1 cellular context compared by ENCODE assay signal in the genomic region with DNA sequence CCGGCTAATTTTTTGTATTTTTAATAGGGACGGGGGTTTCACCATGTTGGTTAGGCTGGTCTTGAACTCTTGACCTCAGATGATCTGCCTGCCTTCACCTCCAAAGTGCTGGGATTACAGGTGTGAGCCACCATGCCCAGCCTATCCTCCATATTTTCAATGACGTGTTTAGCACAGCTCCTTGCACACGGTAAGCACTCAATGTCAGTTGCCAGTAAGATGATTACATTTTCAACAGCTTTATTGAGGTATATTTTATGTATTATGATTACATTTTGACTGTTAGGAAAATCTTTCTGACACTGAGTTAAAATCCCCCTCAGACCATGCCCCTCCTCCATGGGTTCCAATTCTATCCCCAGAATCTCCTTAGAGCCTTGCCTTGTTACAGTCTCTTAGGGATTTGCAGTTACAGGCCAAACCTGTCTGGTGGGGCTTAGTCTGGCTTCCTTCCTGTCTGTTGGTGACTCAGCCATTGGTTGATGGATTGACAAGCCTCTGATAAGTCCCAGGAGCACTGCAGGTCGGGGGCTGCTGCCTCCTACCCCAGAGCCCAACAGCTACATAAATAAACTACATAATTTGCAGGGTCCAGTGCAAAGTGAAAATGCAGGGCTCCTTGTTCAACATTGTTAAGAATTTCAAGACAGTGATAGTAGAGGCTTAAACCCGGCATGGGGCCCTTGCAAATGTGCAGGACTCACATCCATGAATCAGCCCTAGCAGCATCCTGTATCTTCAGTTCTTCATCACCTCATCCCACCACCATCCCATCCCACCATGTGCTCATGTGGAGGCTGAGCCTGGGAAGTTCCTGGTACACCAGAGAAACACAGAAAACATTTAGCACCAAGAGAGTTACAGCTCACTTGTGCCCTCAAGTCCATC.
TF ChIP-seq lines count a peak whose summit lies in the region.

No MANE protein-coding gene starts in this region.

TF ChIP-seq in K562, 482 proteins besides CTCF, POLR2A, EP300 and RAD21 (continued from another document and continues in another):
- TF ChIP-seq ZNF384 (IDR thresholded peaks at IDR 0.05; ENCODE audit: low read depth, low read length) (no peak), GABPA (tag; conservative IDR thresholded peaks at IDR 0.05; ENCODE audit: low read depth) (peak; percentile 34; the same call in 1 of the 2 replicates), ZEB2 (IDR thresholded peaks at IDR 0.05) (peak; percentile 29; the same call in 1 of the 2 replicates), ZFX (CRISPR knock-in tag; IDR thresholded peaks at IDR 0.05) (peak; percentile 48; the same call in 1 of the 2 replicates), CBX5 (IDR thresholded peaks at IDR 0.05; ENCODE audit: borderline replicate concordance, low read depth) (no peak), ILK (tag; IDR thresholded peaks at IDR 0.05; ENCODE audit: borderline replicate concordance, low read depth) (no peak), KDM5B (IDR thresholded peaks at IDR 0.05; ENCODE audit: insufficient replicate concordance, low read depth, low read length) (no peak), TCF3 (CRISPR knock-in tag; IDR thresholded peaks at IDR 0.05) (peak; percentile 18; the same call in 1 of the 2 replicates), SREBF1 (IDR thresholded peaks at IDR 0.05; ENCODE audit: borderline replicate concordance, low read depth, low read length) (no peak), ZNF668 (CRISPR knock-in tag; IDR thresholded peaks at IDR 0.05) (no peak), STAT5B (CRISPR knock-in tag; IDR thresholded peaks at IDR 0.05) (no peak), ZNF57 (CRISPR knock-in tag; IDR thresholded peaks at IDR 0.05) (no peak), CBFA2T2 (conservative IDR thresholded peaks at IDR 0.05) (0 out of 2 replicates have a peak, but pooled peaks have one; percentile 6), PHF8 (IDR thresholded peaks at IDR 0.05; ENCODE audit: borderline replicate concordance, low read length) (no peak), IRF2 (CRISPR knock-in tag; IDR thresholded peaks at IDR 0.05) (no peak), CREM (IDR thresholded peaks at IDR 0.05; ENCODE audit: low read depth) (peak; percentile 38; the same call in 1 of the 2 replicates), TRIM24 (IDR thresholded peaks at IDR 0.05) (peak in 1 of 2 experiments; percentile 66; a peak in 1 of 4 replicates), NRF1 (conservative IDR thresholded peaks at IDR 0.05 in 1 of 2, IDR thresholded peaks at IDR 0.05 in 1 of 2) (no peak; a peak in 1 of 4 replicates), TAL1 (IDR thresholded peaks at IDR 0.05) (no peak), NCOR1 (IDR thresholded peaks at IDR 0.05) (peak; percentile 87), MAFK (IDR thresholded peaks at IDR 0.05; ENCODE audit: low read length) (peak; percentile 15; the same call in 1 of the 2 replicates), ZNF124 (CRISPR knock-in tag; IDR thresholded peaks at IDR 0.05) (no peak), ZBTB17 (CRISPR knock-in tag; IDR thresholded peaks at IDR 0.05) (0 out of 2 replicates have a peak, but pooled peaks have one; percentile 27), L3MBTL2 (IDR thresholded peaks at IDR 0.05) (no peak), JUNB (CRISPR knock-in tag; conservative IDR thresholded peaks at IDR 0.05) (no peak), CSDE1 (IDR thresholded peaks at IDR 0.05) (no peak), FOXK1 (CRISPR knock-in tag; IDR thresholded peaks at IDR 0.05; ENCODE audit: borderline replicate concordance) (peak; percentile 42; the same call in 1 of the 2 replicates), RBM22 (IDR thresholded peaks at IDR 0.05; ENCODE audit: low read depth, low read length, poor library complexity, severe bottlenecking) (no peak), FOXM1 (IDR thresholded peaks at IDR 0.05; ENCODE audit: low read depth) (no peak; the same call in 1 of the 2 replicates), FOXM1 (CRISPR knock-in tag; IDR thresholded peaks at IDR 0.05; ENCODE audit: low read depth) (no peak), RFX5 (IDR thresholded peaks at IDR 0.05; ENCODE audit: low read depth, low read length) (no peak), ZNF408 (CRISPR knock-in tag; IDR thresholded peaks at IDR 0.05; ENCODE audit: low read depth) (no peak), ZFP1 (CRISPR knock-in tag; IDR thresholded peaks at IDR 0.05) (no peak), POLR2G (IDR thresholded peaks at IDR 0.05; ENCODE audit: low read depth, low read length) (no peak), SIN3A (IDR thresholded peaks at IDR 0.05; ENCODE audit: borderline replicate concordance in 2 of 2, control insufficient read depth in 1 of 2, low read depth in 2 of 2, low read length in 2 of 2) (no peak), MCM7 (IDR thresholded peaks at IDR 0.05) (no peak), SLC30A9 (CRISPR knock-in tag; IDR thresholded peaks at IDR 0.05) (no peak), RCOR1 (IDR thresholded peaks at IDR 0.05; ENCODE audit: borderline replicate concordance in 1 of 2, low read depth in 2 of 2, low read length in 2 of 2) (peak in 1 of 2 experiments; percentile 38; a peak in 1 of 4 replicates)
- TF ChIP-seq, protein P1, sequence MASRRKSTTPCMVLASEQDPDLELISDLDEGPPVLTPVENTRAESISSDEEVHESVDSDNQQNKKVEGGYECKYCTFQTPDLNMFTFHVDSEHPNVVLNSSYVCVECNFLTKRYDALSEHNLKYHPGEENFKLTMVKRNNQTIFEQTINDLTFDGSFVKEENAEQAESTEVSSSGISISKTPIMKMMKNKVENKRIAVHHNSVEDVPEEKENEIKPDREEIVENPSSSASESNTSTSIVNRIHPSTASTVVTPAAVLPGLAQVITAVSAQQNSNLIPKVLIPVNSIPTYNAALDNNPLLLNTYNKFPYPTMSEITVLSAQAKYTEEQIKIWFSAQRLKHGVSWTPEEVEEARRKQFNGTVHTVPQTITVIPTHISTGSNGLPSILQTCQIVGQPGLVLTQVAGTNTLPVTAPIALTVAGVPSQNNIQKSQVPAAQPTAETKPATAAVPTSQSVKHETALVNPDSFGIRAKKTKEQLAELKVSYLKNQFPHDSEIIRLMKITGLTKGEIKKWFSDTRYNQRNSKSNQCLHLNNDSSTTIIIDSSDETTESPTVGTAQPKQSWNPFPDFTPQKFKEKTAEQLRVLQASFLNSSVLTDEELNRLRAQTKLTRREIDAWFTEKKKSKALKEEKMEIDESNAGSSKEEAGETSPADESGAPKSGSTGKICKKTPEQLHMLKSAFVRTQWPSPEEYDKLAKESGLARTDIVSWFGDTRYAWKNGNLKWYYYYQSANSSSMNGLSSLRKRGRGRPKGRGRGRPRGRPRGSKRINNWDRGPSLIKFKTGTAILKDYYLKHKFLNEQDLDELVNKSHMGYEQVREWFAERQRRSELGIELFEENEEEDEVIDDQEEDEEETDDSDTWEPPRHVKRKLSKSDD (conservative IDR thresholded peaks at IDR 0.05; ENCODE audit: low read length) = no peak
- TF ChIP-seq, protein P2, sequence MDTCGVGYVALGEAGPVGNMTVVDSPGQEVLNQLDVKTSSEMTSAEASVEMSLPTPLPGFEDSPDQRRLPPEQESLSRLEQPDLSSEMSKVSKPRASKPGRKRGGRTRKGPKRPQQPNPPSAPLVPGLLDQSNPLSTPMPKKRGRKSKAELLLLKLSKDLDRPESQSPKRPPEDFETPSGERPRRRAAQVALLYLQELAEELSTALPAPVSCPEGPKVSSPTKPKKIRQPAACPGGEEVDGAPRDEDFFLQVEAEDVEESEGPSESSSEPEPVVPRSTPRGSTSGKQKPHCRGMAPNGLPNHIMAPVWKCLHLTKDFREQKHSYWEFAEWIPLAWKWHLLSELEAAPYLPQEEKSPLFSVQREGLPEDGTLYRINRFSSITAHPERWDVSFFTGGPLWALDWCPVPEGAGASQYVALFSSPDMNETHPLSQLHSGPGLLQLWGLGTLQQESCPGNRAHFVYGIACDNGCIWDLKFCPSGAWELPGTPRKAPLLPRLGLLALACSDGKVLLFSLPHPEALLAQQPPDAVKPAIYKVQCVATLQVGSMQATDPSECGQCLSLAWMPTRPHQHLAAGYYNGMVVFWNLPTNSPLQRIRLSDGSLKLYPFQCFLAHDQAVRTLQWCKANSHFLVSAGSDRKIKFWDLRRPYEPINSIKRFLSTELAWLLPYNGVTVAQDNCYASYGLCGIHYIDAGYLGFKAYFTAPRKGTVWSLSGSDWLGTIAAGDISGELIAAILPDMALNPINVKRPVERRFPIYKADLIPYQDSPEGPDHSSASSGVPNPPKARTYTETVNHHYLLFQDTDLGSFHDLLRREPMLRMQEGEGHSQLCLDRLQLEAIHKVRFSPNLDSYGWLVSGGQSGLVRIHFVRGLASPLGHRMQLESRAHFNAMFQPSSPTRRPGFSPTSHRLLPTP (IDR thresholded peaks at IDR 0.05; ENCODE audit: borderline replicate concordance, extremely low read depth, insufficient read length) = no peak
- TF ChIP-seq, protein P3, sequence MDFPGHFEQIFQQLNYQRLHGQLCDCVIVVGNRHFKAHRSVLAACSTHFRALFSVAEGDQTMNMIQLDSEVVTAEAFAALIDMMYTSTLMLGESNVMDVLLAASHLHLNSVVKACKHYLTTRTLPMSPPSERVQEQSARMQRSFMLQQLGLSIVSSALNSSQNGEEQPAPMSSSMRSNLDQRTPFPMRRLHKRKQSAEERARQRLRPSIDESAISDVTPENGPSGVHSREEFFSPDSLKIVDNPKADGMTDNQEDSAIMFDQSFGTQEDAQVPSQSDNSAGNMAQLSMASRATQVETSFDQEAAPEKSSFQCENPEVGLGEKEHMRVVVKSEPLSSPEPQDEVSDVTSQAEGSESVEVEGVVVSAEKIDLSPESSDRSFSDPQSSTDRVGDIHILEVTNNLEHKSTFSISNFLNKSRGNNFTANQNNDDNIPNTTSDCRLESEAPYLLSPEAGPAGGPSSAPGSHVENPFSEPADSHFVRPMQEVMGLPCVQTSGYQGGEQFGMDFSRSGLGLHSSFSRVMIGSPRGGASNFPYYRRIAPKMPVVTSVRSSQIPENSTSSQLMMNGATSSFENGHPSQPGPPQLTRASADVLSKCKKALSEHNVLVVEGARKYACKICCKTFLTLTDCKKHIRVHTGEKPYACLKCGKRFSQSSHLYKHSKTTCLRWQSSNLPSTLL (IDR thresholded peaks at IDR 0.05) = no peak
- TF ChIP-seq, protein P4, sequence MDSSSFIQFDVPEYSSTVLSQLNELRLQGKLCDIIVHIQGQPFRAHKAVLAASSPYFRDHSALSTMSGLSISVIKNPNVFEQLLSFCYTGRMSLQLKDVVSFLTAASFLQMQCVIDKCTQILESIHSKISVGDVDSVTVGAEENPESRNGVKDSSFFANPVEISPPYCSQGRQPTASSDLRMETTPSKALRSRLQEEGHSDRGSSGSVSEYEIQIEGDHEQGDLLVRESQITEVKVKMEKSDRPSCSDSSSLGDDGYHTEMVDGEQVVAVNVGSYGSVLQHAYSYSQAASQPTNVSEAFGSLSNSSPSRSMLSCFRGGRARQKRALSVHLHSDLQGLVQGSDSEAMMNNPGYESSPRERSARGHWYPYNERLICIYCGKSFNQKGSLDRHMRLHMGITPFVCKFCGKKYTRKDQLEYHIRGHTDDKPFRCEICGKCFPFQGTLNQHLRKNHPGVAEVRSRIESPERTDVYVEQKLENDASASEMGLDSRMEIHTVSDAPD (CRISPR knock-in tag; IDR thresholded peaks at IDR 0.05) = no peak
- TF ChIP-seq, protein P5, sequence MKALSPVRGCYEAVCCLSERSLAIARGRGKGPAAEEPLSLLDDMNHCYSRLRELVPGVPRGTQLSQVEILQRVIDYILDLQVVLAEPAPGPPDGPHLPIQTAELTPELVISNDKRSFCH (CRISPR knock-in tag; IDR thresholded peaks at IDR 0.05) = no peak
- TF ChIP-seq, protein P5 (tag; IDR thresholded peaks at IDR 0.05) = peak; percentile 57; the same call in 1 of the 2 replicates
- TF ChIP-seq, protein P6, sequence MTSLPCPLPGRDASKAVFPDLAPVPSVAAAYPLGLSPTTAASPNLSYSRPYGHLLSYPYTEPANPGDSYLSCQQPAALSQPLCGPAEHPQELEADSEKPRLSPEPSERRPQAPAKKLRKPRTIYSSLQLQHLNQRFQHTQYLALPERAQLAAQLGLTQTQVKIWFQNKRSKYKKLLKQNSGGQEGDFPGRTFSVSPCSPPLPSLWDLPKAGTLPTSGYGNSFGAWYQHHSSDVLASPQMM (CRISPR knock-in tag; IDR thresholded peaks at IDR 0.05) = no peak
- TF ChIP-seq, protein P7, sequence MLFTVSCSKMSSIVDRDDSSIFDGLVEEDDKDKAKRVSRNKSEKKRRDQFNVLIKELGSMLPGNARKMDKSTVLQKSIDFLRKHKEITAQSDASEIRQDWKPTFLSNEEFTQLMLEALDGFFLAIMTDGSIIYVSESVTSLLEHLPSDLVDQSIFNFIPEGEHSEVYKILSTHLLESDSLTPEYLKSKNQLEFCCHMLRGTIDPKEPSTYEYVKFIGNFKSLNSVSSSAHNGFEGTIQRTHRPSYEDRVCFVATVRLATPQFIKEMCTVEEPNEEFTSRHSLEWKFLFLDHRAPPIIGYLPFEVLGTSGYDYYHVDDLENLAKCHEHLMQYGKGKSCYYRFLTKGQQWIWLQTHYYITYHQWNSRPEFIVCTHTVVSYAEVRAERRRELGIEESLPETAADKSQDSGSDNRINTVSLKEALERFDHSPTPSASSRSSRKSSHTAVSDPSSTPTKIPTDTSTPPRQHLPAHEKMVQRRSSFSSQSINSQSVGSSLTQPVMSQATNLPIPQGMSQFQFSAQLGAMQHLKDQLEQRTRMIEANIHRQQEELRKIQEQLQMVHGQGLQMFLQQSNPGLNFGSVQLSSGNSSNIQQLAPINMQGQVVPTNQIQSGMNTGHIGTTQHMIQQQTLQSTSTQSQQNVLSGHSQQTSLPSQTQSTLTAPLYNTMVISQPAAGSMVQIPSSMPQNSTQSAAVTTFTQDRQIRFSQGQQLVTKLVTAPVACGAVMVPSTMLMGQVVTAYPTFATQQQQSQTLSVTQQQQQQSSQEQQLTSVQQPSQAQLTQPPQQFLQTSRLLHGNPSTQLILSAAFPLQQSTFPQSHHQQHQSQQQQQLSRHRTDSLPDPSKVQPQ (CRISPR knock-in tag; IDR thresholded peaks at IDR 0.05; ENCODE audit: borderline replicate concordance) = no peak
- TF ChIP-seq, protein P8, sequence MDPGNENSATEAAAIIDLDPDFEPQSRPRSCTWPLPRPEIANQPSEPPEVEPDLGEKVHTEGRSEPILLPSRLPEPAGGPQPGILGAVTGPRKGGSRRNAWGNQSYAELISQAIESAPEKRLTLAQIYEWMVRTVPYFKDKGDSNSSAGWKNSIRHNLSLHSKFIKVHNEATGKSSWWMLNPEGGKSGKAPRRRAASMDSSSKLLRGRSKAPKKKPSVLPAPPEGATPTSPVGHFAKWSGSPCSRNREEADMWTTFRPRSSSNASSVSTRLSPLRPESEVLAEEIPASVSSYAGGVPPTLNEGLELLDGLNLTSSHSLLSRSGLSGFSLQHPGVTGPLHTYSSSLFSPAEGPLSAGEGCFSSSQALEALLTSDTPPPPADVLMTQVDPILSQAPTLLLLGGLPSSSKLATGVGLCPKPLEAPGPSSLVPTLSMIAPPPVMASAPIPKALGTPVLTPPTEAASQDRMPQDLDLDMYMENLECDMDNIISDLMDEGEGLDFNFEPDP (CRISPR knock-in tag; IDR thresholded peaks at IDR 0.05) = no peak
- TF ChIP-seq, protein P9, sequence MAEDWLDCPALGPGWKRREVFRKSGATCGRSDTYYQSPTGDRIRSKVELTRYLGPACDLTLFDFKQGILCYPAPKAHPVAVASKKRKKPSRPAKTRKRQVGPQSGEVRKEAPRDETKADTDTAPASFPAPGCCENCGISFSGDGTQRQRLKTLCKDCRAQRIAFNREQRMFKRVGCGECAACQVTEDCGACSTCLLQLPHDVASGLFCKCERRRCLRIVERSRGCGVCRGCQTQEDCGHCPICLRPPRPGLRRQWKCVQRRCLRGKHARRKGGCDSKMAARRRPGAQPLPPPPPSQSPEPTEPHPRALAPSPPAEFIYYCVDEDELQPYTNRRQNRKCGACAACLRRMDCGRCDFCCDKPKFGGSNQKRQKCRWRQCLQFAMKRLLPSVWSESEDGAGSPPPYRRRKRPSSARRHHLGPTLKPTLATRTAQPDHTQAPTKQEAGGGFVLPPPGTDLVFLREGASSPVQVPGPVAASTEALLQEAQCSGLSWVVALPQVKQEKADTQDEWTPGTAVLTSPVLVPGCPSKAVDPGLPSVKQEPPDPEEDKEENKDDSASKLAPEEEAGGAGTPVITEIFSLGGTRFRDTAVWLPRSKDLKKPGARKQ (CRISPR knock-in tag; IDR thresholded peaks at IDR 0.05) = no peak
